14 cellular contexts compared by ENCODE assay signal in the genomic region with DNA sequence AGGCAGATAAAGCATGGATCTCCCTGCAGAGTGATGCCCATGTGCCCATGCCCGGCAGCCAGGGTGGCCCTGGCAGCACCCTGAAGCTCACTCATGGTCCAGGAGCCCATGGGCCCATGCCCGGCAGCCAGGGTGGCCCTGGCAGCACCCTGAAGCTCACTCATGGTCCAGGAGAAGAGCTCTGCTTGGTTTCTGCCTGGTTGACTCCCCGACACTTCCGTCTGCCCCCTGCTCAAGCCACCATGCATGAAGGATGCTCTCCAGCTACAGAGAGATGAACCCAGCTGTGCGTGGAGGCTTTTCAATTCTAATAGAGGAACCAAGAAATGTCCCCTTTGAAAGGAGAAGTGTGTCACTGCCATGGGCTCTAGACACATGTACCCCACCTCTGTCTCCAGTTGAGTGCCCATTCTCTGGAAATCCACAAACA. TPM values are rescaled to one million over a fixed set of nuclear protein-coding genes. Genes with fewer than 3 reads are reported as not detected.
A peak's percentile ranks its signal among the peaks of the same experiment; 100 is the strongest.
DNase-seq lines count a peak whose midpoint lies in the region; ATAC-seq and TF ChIP-seq lines count a peak whose summit lies in the region.
"Had no signal": no experiment of that assay in that cellular context is flagged by ENCODE, and none has a peak within 500 bp of the region (broad histone marks: within the 10 kb centered on the region; RNA-seq: fewer than 3 reads in every experiment).

No MANE protein-coding gene starts in this region.

- H3K9me3 ChIP-seq in MM.1S (replicated peaks; ENCODE audit: insufficient read depth, low read length): no peaks in the 10 kb centered on the region
- H3K9me3 ChIP-seq in CD4-positive, alpha-beta T cell (ENCODE audit: control insufficient read depth, low read length): no peaks in the 10 kb centered on the region
- H3K9me3 ChIP-seq: esophagus muscularis mucosa had no signal

- ATAC-seq in GM18867 (IDR thresholded peaks at IDR 0.05; ENCODE audit: unreplicated experiment) (peak; percentile 54), GM21515 (IDR thresholded peaks at IDR 0.05; ENCODE audit: unreplicated experiment) (peak; percentile 67), HG03139 (IDR thresholded peaks at IDR 0.05; ENCODE audit: unreplicated experiment) (peak; percentile 48)
- ATAC-seq in CD4-positive, alpha-beta T cell (ENCODE audit: poor library complexity): no peak

- no peaks in the 10 kb centered on the region for H3K79me2 ChIP-seq in MM.1S (ENCODE audit: low read length)

- H3K4me2 ChIP-seq in MM.1S (ENCODE audit: low read depth, low read length): no peak overlapping the region

- POLR2A ChIA-PET in CD4-positive, alpha-beta T cell (lab: Charles Lee): interaction anchor here (1.2 kb wide), 1 partner anchor 49 kb away, joined by 3 read pairs; the partner anchor contains the start of gene POLR2C

- H3K27me3 ChIP-seq in MM.1S (replicated peaks; ENCODE audit: insufficient read depth, low read length): peaks cover 19% of the 10 kb centered on the region; the same call in 1 of the 2 replicates
- no peaks in the 10 kb centered on the region for H3K27me3 ChIP-seq in CD4-positive, alpha-beta T cell (ENCODE audit: control insufficient read depth, insufficient read depth, low read length)
- H3K27me3 ChIP-seq: esophagus muscularis mucosa had no signal

- H3K27ac Mint-ChIP-seq in CD4-positive, alpha-beta T cell: no peak overlapping the region

- no peak for TF ChIP-seq CTCF in MM.1S (IDR thresholded peaks at IDR 0.05; ENCODE audit: low read length)
- TF ChIP-seq CTCF in CD4-positive, alpha-beta T cell (IDR thresholded peaks at IDR 0.05): no peak

- no peaks in the 10 kb centered on the region for H3K9me2 ChIP-seq in MM.1S (replicated peaks; ENCODE audit: insufficient read depth, low read length)

- H3F3A ChIP-seq in MM.1S (ENCODE audit: insufficient read depth, low read length): no peaks in the 10 kb centered on the region

- H2AFZ ChIP-seq in MM.1S (ENCODE audit: low read length): no peak overlapping the region

- no peak overlapping the region for H3K27ac ChIP-seq in MM.1S (ENCODE audit: low read length)
- no peak overlapping the region for H3K27ac ChIP-seq in CD4-positive, alpha-beta T cell (ENCODE audit: low read depth, low read length)
- H3K27ac ChIP-seq: esophagus muscularis mucosa had no signal

- intact Hi-C loops in CD4-positive, alpha-beta T cell (cut with DNase I, micrococcal nuclease): loop anchor here in 1 of 2 experiments (10.0 kb wide), 1 partner anchor 329 kb away; no protein-coding TSS in a partner anchor

- peaks cover 7% of the 10 kb centered on the region for H3K4me1 Mint-ChIP-seq in CD4-positive, alpha-beta T cell (ENCODE audit: low read depth)

- no peaks in the 10 kb centered on the region for H3K4me1 ChIP-seq in MM.1S (ENCODE audit: low read length)

- H3K4me3 ChIP-seq in MM.1S (ENCODE audit: low read length): no peak overlapping the region
- H3K4me3 ChIP-seq: esophagus muscularis mucosa had no signal

- no peaks in the 10 kb centered on the region for H4K20me1 ChIP-seq in MM.1S (ENCODE audit: insufficient read depth, low read length)

- no peak overlapping the region for H3K9ac ChIP-seq in MM.1S (ENCODE audit: low read length)

- DNase-seq in germinal center (ENCODE audit: low spot score) (peak; percentile 83), MM.1S (no peak), amniotic stem cell (lab: John Stamatoyannopoulos, UW) (no peak), NCI-H524 treated with DMSO at 0.1 percent for 48 hours (lab: John Stamatoyannopoulos, UW) (no peak)
- no peak for DNase-seq in CD4-positive, alpha-beta T cell
- DNase-seq: immature natural killer cell, KG1, NCI-H510A had no signal

- no peaks in the 10 kb centered on the region for H3K36me3 ChIP-seq in MM.1S (replicated peaks; ENCODE audit: insufficient read depth, low read length)
- H3K36me3 ChIP-seq: esophagus muscularis mucosa had no signal

- no peaks in the 10 kb centered on the region for H3K27me3 Mint-ChIP-seq in CD4-positive, alpha-beta T cell
- H3K27me3 Mint-ChIP-seq: brain had no signal

- no peaks in the 10 kb centered on the region for H3K36me3 Mint-ChIP-seq in CD4-positive, alpha-beta T cell (ENCODE audit: low read depth)
- H3K36me3 Mint-ChIP-seq: brain had no signal

- CTCF ChIA-PET in CD4-positive, alpha-beta T cell (lab: Charles Lee): interaction anchor here (0.6 kb wide), 1 partner anchor 532 kb away, joined by 3 read pairs; no protein-coding TSS in a partner anchor

- H3K9me3 Mint-ChIP-seq in CD4-positive, alpha-beta T cell: no peaks in the 10 kb centered on the region
- H3K9me3 Mint-ChIP-seq: brain, neural crest cell had no signal

- no peak overlapping the region for H3K4me3 Mint-ChIP-seq in CD4-positive, alpha-beta T cell
- H3K4me3 Mint-ChIP-seq: brain, immature natural killer cell, neural crest cell had no signal

RNA-seq across cellular contexts. Expression of gene CCL17, which starts 8.7 kb away (rescaled TPM):
- not detected for total RNA-seq in CD4-positive, alpha-beta T cell
- total RNA-seq: esophagus muscularis mucosa, neural crest cell had no signal

RNA-seq across cellular contexts. Expression of gene CIAPIN1, which starts 33.9 kb away (rescaled TPM):
- total RNA-seq in CD4-positive, alpha-beta T cell: 10 to 100 TPM; 27.8 to 28.0 TPM

RNA-seq across cellular contexts. Expression of gene COQ9, which starts 34.0 kb away (rescaled TPM):
- 1 to 10 TPM; 7.0 to 7.6 TPM for total RNA-seq in CD4-positive, alpha-beta T cell

RNA-seq across cellular contexts. Expression of gene CX3CL1, which starts 41.0 kb away (rescaled TPM):
- not detected for total RNA-seq in CD4-positive, alpha-beta T cell

RNA-seq across cellular contexts. Expression of gene POLR2C, which starts 49.2 kb away (rescaled TPM):
- total RNA-seq in CD4-positive, alpha-beta T cell: 100 to 1,000 TPM; 124 to 125 TPM
